In genomic region chr13:89066868-89067466, GRCh38 we compare ENCODE assay signal across 8 cellular contexts.
A peak's percentile ranks its signal among the peaks of the same experiment; 100 is the strongest.
DNase-seq lines count a peak whose midpoint lies in the region; ATAC-seq, FAIRE-seq and TF ChIP-seq lines count a peak whose summit lies in the region.

No MANE protein-coding gene starts in this region.

- H3K27ac Mint-ChIP-seq in naive B cell = no peak overlapping the region

- no peak overlapping the region for H3K4me3 Mint-ChIP-seq in naive B cell

- peak; percentile 23 for DNase-seq in NCI-H2227 (lab: John Stamatoyannopoulos, UW; ENCODE audit: unreplicated experiment)
- no peak for DNase-seq in NCI-H2227 treated with DMSO at 0.1 percent for 48 hours (lab: John Stamatoyannopoulos, UW)
- DNase-seq in NOMO-1 treated with dmso at 0.1 percent for 144 hours (lab: John Stamatoyannopoulos, UW; ENCODE audit: unreplicated experiment) = peak; percentile 23
- DNase-seq in bronchial epithelial cell (ENCODE audit: low read depth) = peak; percentile 70
- DNase-seq in naive B cell = peak; percentile 28
- DNase-seq in DMS79 treated with DMSO at 0.1 percent for 48 hours (lab: John Stamatoyannopoulos, UW) = no peak

- no peak overlapping the region for H3K4me3 ChIP-seq in bronchial epithelial cell (ENCODE audit: low read depth, low read length)

- peak; percentile 72 for ATAC-seq in HG03175 (IDR thresholded peaks at IDR 0.05; ENCODE audit: unreplicated experiment)
- peak; percentile 38 to 65 for ATAC-seq in naive B cell (ENCODE audit: low read depth in 2 of 2)
- ATAC-seq in GM21723 (IDR thresholded peaks at IDR 0.05; ENCODE audit: unreplicated experiment) = no peak

- no peaks in the 10 kb centered on the region for H3K27me3 Mint-ChIP-seq in naive B cell

- H3K27me3 ChIP-seq in bronchial epithelial cell (ENCODE audit: control insufficient read depth, insufficient read depth, low read length) = no peaks in the 10 kb centered on the region

- no peak for FAIRE-seq in bronchial epithelial cell (lab: Jason Lieb, UNC)

- H3K4me1 Mint-ChIP-seq in naive B cell = no peaks in the 10 kb centered on the region

- TF ChIP-seq CTCF in bronchial epithelial cell (IDR thresholded peaks at IDR 0.05; ENCODE audit: insufficient read depth, low read length, severe bottlenecking) = peak; percentile 57

- H3K9me3 Mint-ChIP-seq in naive B cell = no peaks in the 10 kb centered on the region

- H3K36me3 Mint-ChIP-seq in naive B cell = no peaks in the 10 kb centered on the region

- no peaks in the 10 kb centered on the region for H3K36me3 ChIP-seq in bronchial epithelial cell (ENCODE audit: control insufficient read depth, insufficient read depth, low read length)

Comparison
In these comparisons a context has a peak if more than half of its experiments do, and no peak if none do; other contexts are left out.
1. DNase-seq: peak in NCI-H2227 (single experiment), NOMO-1 treated with dmso at 0.1 percent for 144 hours (single experiment), bronchial epithelial cell (single experiment) and naive B cell (single experiment); none in NCI-H2227 treated with DMSO at 0.1 percent for 48 hours (single experiment) and DMS79 treated with DMSO at 0.1 percent for 48 hours (single experiment).